ENCODE assay signal across 18 cellular contexts in genomic region chr20:60754866-60755265, GRCh38.
DNase-seq lines count a peak whose midpoint lies in the region.
"Had no signal": no experiment of that assay in that cellular context is flagged by ENCODE, and none has a peak within 500 bp of the region (broad histone marks: within the 10 kb centered on the region; RNA-seq: fewer than 3 reads in every experiment).

No MANE protein-coding gene starts in this region.

- DNase-seq in Ammon's horn (ENCODE audit: low spot score) (peak; percentile 50), astrocyte of the hippocampus (ENCODE audit: low read depth, low spot score) (peak; percentile 7), medulla oblongata (ENCODE audit: extremely low spot score) (peak; percentile 65), superior temporal gyrus (ENCODE audit: extremely low spot score) (peak; percentile 29), NK-92 (lab: John Stamatoyannopoulos, UW; ENCODE audit: unreplicated experiment) (no peak), NCI-H2081 treated with DMSO at 0.1 percent for 48 hours (lab: John Stamatoyannopoulos, UW) (no peak), DMS79 (lab: John Stamatoyannopoulos, UW) (no peak)
- DNase-seq: 8988T; ACHN; AML-193; Calu3; CD4-positive, alpha-beta memory T cell; COR-L47; DMS53; DND-41; GDM1; GOT3; HFFc6 had no signal

Comparison
In these comparisons a context has a peak if more than half of its experiments do, and no peak if none do; other contexts are left out.
1. DNase-seq: peak in Ammon's horn (single experiment), astrocyte of the hippocampus (single experiment), medulla oblongata (single experiment) and superior temporal gyrus (single experiment); none in NK-92 (single experiment), NCI-H2081 treated with DMSO at 0.1 percent for 48 hours (single experiment) and DMS79 (single experiment).